24 cellular contexts compared by ENCODE assay signal in the genomic region with DNA sequence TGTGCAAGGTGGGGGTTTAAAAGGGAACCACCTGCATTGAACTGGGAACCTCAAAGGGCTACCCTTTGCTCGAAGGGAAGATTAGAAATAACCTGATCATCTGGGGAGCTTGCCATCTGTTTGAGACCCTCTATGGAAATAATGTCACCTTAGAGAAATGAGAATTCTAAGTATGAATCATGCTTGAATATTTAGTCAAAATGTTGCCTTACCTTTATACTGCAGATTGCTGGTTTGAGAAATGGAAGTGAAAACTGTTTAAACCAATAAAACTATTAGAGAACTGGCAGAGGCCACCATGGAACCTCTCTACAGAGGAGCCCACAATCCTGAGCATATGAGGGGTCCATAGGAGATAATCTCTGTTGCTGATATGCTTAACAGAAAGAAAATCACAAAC.
DNase-seq lines count a peak whose midpoint lies in the region; ATAC-seq lines count a peak whose summit lies in the region.
"Had no signal": no experiment of that assay in that cellular context is flagged by ENCODE, and none has a peak within 500 bp of the region (broad histone marks: within the 10 kb centered on the region; RNA-seq: fewer than 3 reads in every experiment).

No MANE protein-coding gene starts in this region.

- H3K4me1 Mint-ChIP-seq in stimulated activated memory B cell treated with anti-CD40 and anti-IgM and Interleukin-4, amounts not matched to agents 10 μg/mL and 1 μg/mL and 100 μg/mL, for 72 hours, result no peaks in the 10 kb centered on the region
- H3K4me1 Mint-ChIP-seq: activated CD4-positive, alpha-beta T cell treated with anti-CD3 and anti-CD28 coated beads, Interleukin-2, amount 10 ng/mL, durations not matched to agents 24 days and 14 days; immature natural killer cell had no signal

- no peak overlapping the region for H3K4me3 Mint-ChIP-seq in stimulated activated memory B cell treated with anti-CD40 and anti-IgM and Interleukin-4, amounts not matched to agents 10 μg/mL and 1 μg/mL and 100 μg/mL, for 72 hours
- H3K4me3 Mint-ChIP-seq: activated CD4-positive, alpha-beta T cell treated with anti-CD3 and anti-CD28 coated beads, Interleukin-2, amount 10 ng/mL, durations not matched to agents 24 days and 14 days; activated T-cell treated with anti-CD3 and anti-CD28 coated beads, Interleukin-2, amount 50 U/mL, for 72 hours; immature natural killer cell had no signal

- H3K36me3 Mint-ChIP-seq in stimulated activated memory B cell treated with anti-CD40 and anti-IgM and Interleukin-4, amounts not matched to agents 10 μg/mL and 1 μg/mL and 100 μg/mL, for 72 hours, result no peaks in the 10 kb centered on the region
- H3K36me3 Mint-ChIP-seq: immature natural killer cell had no signal

- ATAC-seq in GM19035 (IDR thresholded peaks at IDR 0.05; ENCODE audit: unreplicated experiment) (peak; percentile 49), GM21576 (IDR thresholded peaks at IDR 0.05; ENCODE audit: unreplicated experiment) (peak; percentile 68), HG02938 (IDR thresholded peaks at IDR 0.05; ENCODE audit: unreplicated experiment) (peak; percentile 53), GM19467 (IDR thresholded peaks at IDR 0.05; ENCODE audit: unreplicated experiment) (no peak)
- ATAC-seq in stimulated activated memory B cell treated with anti-CD40 and anti-IgM and Interleukin-4, amounts not matched to agents 10 μg/mL and 1 μg/mL and 100 μg/mL, for 72 hours, result peak; percentile 32
- ATAC-seq: activated T-cell treated with anti-CD3 and anti-CD28 coated beads, Interleukin-2, amount 50 U/mL, for 72 hours; body of pancreas; right cardiac atrium had no signal

- no peaks in the 10 kb centered on the region for H3K27me3 Mint-ChIP-seq in stimulated activated memory B cell treated with anti-CD40 and anti-IgM and Interleukin-4, amounts not matched to agents 10 μg/mL and 1 μg/mL and 100 μg/mL, for 72 hours
- H3K27me3 Mint-ChIP-seq: activated CD4-positive, alpha-beta T cell treated with anti-CD3 and anti-CD28 coated beads, Interleukin-2, amount 10 ng/mL, durations not matched to agents 24 days and 14 days had no signal

- DNase-seq in activated CD4-positive, alpha-beta T cell treated with anti-CD3 and anti-CD28 coated beads, Interleukin-2, amount 50 U/mL, for 4 hours, result no peak
- DNase-seq in midbrain (lab: John Stamatoyannopoulos, UW), result no peak
- DNase-seq in NK-92 treated with Interleukin-12 subunit alpha and Interleukin-12 subunit beta, amount 100 ng/mL, for 24 hours (lab: John Stamatoyannopoulos, UW), result no peak
- DNase-seq: activated CD4-positive, alpha-beta T cell treated with anti-CD3 and anti-CD28 coated beads, Interleukin-2, amount 10 ng/mL, durations not matched to agents 24 days and 14 days; activated naive CD4-positive, alpha-beta T cell; activated T-cell treated with anti-CD3 and anti-CD28 coated beads, Interleukin-2, amount 50 U/mL, for 72 hours; body of pancreas; hypothalamus; immature natural killer cell; NCI-H1092 treated with DMSO at 0.1 percent for 48 hours; NCI-H1930; NCI-H2227 treated with DMSO at 0.1 percent for 48 hours; NCI-H526 treated with DMSO at 0.1 percent for 48 hours; Peyer's patch; right cardiac atrium; SHP77 treated with DMSO at 0.1 percent for 48 hours; spleen; stimulated activated CD4-positive, alpha-beta T cell treated with anti-CD3 and anti-CD28 coated beads, Interleukin-2, amount 100 ng/mL, for 48 hours; T1000 had no signal

- H3K9me3 Mint-ChIP-seq in stimulated activated memory B cell treated with anti-CD40 and anti-IgM and Interleukin-4, amounts not matched to agents 10 μg/mL and 1 μg/mL and 100 μg/mL, for 72 hours, result no peaks in the 10 kb centered on the region
- H3K9me3 Mint-ChIP-seq: activated CD4-positive, alpha-beta T cell treated with anti-CD3 and anti-CD28 coated beads, Interleukin-2, amount 10 ng/mL, durations not matched to agents 24 days and 14 days had no signal

- no peak overlapping the region for H3K27ac Mint-ChIP-seq in stimulated activated memory B cell treated with anti-CD40 and anti-IgM and Interleukin-4, amounts not matched to agents 10 μg/mL and 1 μg/mL and 100 μg/mL, for 72 hours
- H3K27ac Mint-ChIP-seq: activated CD4-positive, alpha-beta T cell treated with anti-CD3 and anti-CD28 coated beads, Interleukin-2, amount 10 ng/mL, durations not matched to agents 24 days and 14 days; activated T-cell treated with anti-CD3 and anti-CD28 coated beads, Interleukin-2, amount 50 U/mL, for 72 hours; immature natural killer cell had no signal
